19 cellular contexts compared by ENCODE assay signal in the genomic region with DNA sequence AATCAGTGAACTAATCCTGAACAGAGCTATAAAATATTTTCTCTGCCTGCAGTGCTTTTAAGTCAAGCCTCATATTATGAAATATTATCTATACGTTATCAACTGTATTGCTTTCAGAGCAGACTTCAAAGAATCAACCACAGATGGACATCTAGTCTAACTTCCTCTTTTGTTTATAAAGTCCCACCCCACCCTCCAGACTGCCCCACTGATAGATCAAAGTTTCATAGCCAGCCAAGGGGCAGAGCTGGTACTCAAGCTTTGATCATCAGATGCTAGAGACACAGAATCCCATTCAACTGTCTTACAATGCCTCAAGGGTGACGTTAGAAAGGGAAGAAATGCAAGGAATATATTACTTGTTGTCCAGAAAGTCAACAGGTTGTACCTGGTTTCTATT.
"Had no signal": no experiment of that assay in that cellular context is flagged by ENCODE, and none has a peak within 500 bp of the region (broad histone marks: within the 10 kb centered on the region; RNA-seq: fewer than 3 reads in every experiment).

No MANE protein-coding gene starts in this region.

- ATAC-seq: activated CD4-positive, alpha-beta T cell treated with anti-CD3 and anti-CD28 coated beads for 36 hours; activated CD8-positive, alpha-beta memory T cell treated with anti-CD3 and anti-CD28 coated beads, Interleukin-2, amount 10 ng/mL, durations not matched to agents 7 days and 5 days; esophagus mucosa; gastrocnemius medialis; left lung; WTC11 had no signal

- H3K9me3 ChIP-seq: gastrocnemius medialis, left lung, tibial nerve, uterus had no signal

- H3K27me3 ChIP-seq: gastrocnemius medialis, left lung, tibial nerve, uterus had no signal

- H3K9me3 Mint-ChIP-seq: activated CD4-positive, alpha-beta memory T cell treated with anti-CD3 and anti-CD28 coated beads for 36 hours; dendritic cell treated with granulocyte-macrophage colony-stimulating factor and Interleukin-4, amounts not matched to agents 40 ng/mL and 50 ng/mL, for 4 days; neural crest cell; stimulated activated naive CD8-positive, alpha-beta T cell treated with anti-CD3 and anti-CD28 coated beads, Interleukin-15, Interleukin-2, amounts not matched to agents 100 ng/mL and 50 ng/mL, for 24 hours; WTC11 had no signal

- H3K36me3 ChIP-seq: left lung, uterus had no signal

- H3K27ac ChIP-seq: gastrocnemius medialis, left lung, tibial nerve, uterus had no signal

- H3K27ac Mint-ChIP-seq: activated CD4-positive, alpha-beta memory T cell treated with anti-CD3 and anti-CD28 coated beads for 36 hours; activated CD4-positive, alpha-beta T cell treated with anti-CD3 and anti-CD28 coated beads for 36 hours; activated CD8-positive, alpha-beta memory T cell treated with anti-CD3 and anti-CD28 coated beads, Interleukin-2, amount 10 ng/mL, durations not matched to agents 7 days and 5 days; activated naive CD8-positive, alpha-beta T cell; dendritic cell treated with granulocyte-macrophage colony-stimulating factor and Interleukin-4, amounts not matched to agents 40 ng/mL and 50 ng/mL, for 4 days; stimulated activated naive CD8-positive, alpha-beta T cell treated with anti-CD3 and anti-CD28 coated beads, Interleukin-15, Interleukin-2, amounts not matched to agents 100 ng/mL and 50 ng/mL, for 24 hours; WTC11 had no signal

- H3K4me3 Mint-ChIP-seq: activated CD4-positive, alpha-beta memory T cell treated with anti-CD3 and anti-CD28 coated beads for 36 hours; activated CD4-positive, alpha-beta T cell treated with anti-CD3 and anti-CD28 coated beads for 36 hours; activated CD8-positive, alpha-beta memory T cell treated with anti-CD3 and anti-CD28 coated beads, Interleukin-2, amount 10 ng/mL, durations not matched to agents 7 days and 5 days; activated naive CD8-positive, alpha-beta T cell; dendritic cell treated with granulocyte-macrophage colony-stimulating factor and Interleukin-4, amounts not matched to agents 40 ng/mL and 50 ng/mL, for 4 days; neural crest cell; stimulated activated naive CD8-positive, alpha-beta T cell treated with anti-CD3 and anti-CD28 coated beads, Interleukin-15, Interleukin-2, amounts not matched to agents 100 ng/mL and 50 ng/mL, for 24 hours; WTC11 had no signal

- H3K27me3 Mint-ChIP-seq: activated CD4-positive, alpha-beta memory T cell treated with anti-CD3 and anti-CD28 coated beads for 36 hours; activated CD8-positive, alpha-beta memory T cell treated with anti-CD3 and anti-CD28 coated beads, Interleukin-2, amount 10 ng/mL, durations not matched to agents 7 days and 5 days; dendritic cell treated with granulocyte-macrophage colony-stimulating factor and Interleukin-4, amounts not matched to agents 40 ng/mL and 50 ng/mL, for 4 days had no signal

- H3K4me1 ChIP-seq: gastrocnemius medialis, left lung, uterus had no signal

- H3K4me1 Mint-ChIP-seq: activated CD4-positive, alpha-beta T cell treated with anti-CD3 and anti-CD28 coated beads for 36 hours; activated CD8-positive, alpha-beta memory T cell treated with anti-CD3 and anti-CD28 coated beads, Interleukin-2, amount 10 ng/mL, durations not matched to agents 7 days and 5 days; neural crest cell had no signal

- DNase-seq: activated CD4-positive, alpha-beta memory T cell treated with anti-CD3 and anti-CD28 coated beads for 36 hours; activated CD4-positive, alpha-beta T cell treated with anti-CD3 and anti-CD28 coated beads for 36 hours; activated CD8-positive, alpha-beta memory T cell treated with anti-CD3 and anti-CD28 coated beads, Interleukin-2, amount 10 ng/mL, durations not matched to agents 7 days and 5 days; effector CD8-positive, alpha-beta T cell; gastrocnemius medialis; head of caudate nucleus; kidney; left lung; mammary epithelial cell; retina; stimulated activated CD4-positive, alpha-beta T cell treated with anti-CD3 and anti-CD28 coated beads, Interleukin-2, amount 100 ng/mL, for 24 hours; uterus had no signal

- H3K4me3 ChIP-seq: gastrocnemius medialis, left lung, tibial nerve, uterus had no signal

- H3K36me3 Mint-ChIP-seq: activated CD4-positive, alpha-beta memory T cell treated with anti-CD3 and anti-CD28 coated beads for 36 hours; activated CD8-positive, alpha-beta memory T cell treated with anti-CD3 and anti-CD28 coated beads, Interleukin-2, amount 10 ng/mL, durations not matched to agents 7 days and 5 days; activated naive CD8-positive, alpha-beta T cell; WTC11 had no signal
